Comparison of ENCODE assay signal across 23 cellular contexts in genomic region chr4:42778349-42778748, GRCh38.
"Had no signal": no experiment of that assay in that cellular context is flagged by ENCODE, and none has a peak within 500 bp of the region (broad histone marks: within the 10 kb centered on the region; RNA-seq: fewer than 3 reads in every experiment).

No MANE protein-coding gene starts in this region.

- H3K4me3 ChIP-seq: dorsolateral prefrontal cortex, neural progenitor cell, smooth muscle cell, suprapubic skin, transverse colon, vagina had no signal

- ATAC-seq: naive thymus-derived CD4-positive, alpha-beta T cell; sciatic nerve; stimulated activated naive CD8-positive, alpha-beta T cell treated with anti-CD3 and anti-CD28 coated beads, Interleukin-15, amount 100 ng/mL, for 72 hours had no signal

- H3K4me1 ChIP-seq: neural progenitor cell, parathyroid adenoma, suprapubic skin, transverse colon, vagina had no signal

- H3K36me3 ChIP-seq: neural progenitor cell, suprapubic skin, vagina had no signal

- H3K27me3 ChIP-seq: dorsolateral prefrontal cortex, neural progenitor cell, suprapubic skin, transverse colon, vagina had no signal

- H3K9me3 ChIP-seq: suprapubic skin, transverse colon, vagina had no signal

- H3K27ac ChIP-seq: dorsolateral prefrontal cortex, neural progenitor cell, parathyroid adenoma, suprapubic skin, transverse colon, vagina had no signal

- DNase-seq: dorsolateral prefrontal cortex; effector CD4-positive, alpha-beta T cell; hypothalamus; immature natural killer cell; islet precursor cell; kidney glomerular epithelial cell; mammary epithelial cell; mesendoderm; midbrain; naive thymus-derived CD4-positive, alpha-beta T cell; stimulated activated CD4-positive, alpha-beta T cell treated with anti-CD3 and anti-CD28 coated beads, Interleukin-12 subunit alpha, Interleukin-12 subunit beta, amount 100 ng/mL, for 4 hours; stimulated activated CD4-positive, alpha-beta T cell treated with anti-CD3 and anti-CD28 coated beads, Interleukin-1b, Interleukin-23, amount 100 ng/mL, for 48 hours; stimulated activated CD4-positive, alpha-beta T cell treated with anti-CD3 and anti-CD28 coated beads, Interleukin-4, amount 100 ng/mL, for 1 hour; stimulated activated CD8-positive, alpha-beta memory T cell treated with anti-CD3 and anti-CD28 coated beads, Interleukin-4, amount 100 ng/mL, for 48 hours; stimulated activated naive CD4-positive, alpha-beta T cell; stimulated activated naive CD8-positive, alpha-beta T cell treated with anti-CD3 and anti-CD28 coated beads, Interleukin-15, amount 100 ng/mL, for 72 hours; transverse colon had no signal
